37 cellular contexts compared by ENCODE assay signal in the genomic region with DNA sequence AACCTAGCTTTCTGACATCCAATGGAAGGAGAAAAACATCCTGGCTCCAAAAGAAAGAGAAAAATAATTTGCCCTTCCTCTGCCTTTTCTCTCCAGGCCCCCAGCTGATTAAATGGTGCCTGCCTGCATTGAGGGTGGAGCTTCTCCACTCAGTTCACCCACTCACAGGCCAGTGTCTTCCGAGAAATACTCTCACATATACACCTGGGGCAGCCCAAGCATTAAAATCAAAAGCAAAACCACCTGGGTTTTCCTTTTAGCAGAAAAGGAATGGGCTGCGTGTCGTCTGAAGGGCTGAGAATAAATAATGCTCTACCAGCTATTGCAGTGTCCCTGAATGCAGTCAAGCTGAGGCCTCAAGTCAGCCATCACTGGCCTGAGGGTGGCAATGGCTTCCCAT.
"Had no signal": no experiment of that assay in that cellular context is flagged by ENCODE, and none has a peak within 500 bp of the region (broad histone marks: within the 10 kb centered on the region; RNA-seq: fewer than 3 reads in every experiment).

No MANE protein-coding gene starts in this region.

- H3K4me3 Mint-ChIP-seq: activated CD4-positive, alpha-beta memory T cell treated with anti-CD3 and anti-CD28 coated beads, Interleukin-2, amount 10 ng/mL, durations not matched to agents 7 days and 5 days; activated CD8-positive, alpha-beta memory T cell treated with anti-CD3 and anti-CD28 coated beads, Interleukin-2, amount 10 ng/mL, durations not matched to agents 7 days and 5 days; activated naive CD8-positive, alpha-beta T cell treated with anti-CD3 and anti-CD28 coated beads for 36 hours; activated T-cell treated with anti-CD3 and anti-CD28 coated beads, Interleukin-2, amount 50 U/mL, for 72 hours; activated T-helper 17 cell treated with anti-CD3 and anti-CD28 coated beads, Interleukin-2, amount 50 U/mL, for 72 hours; IgD-negative memory B cell had no signal

- H3K9me3 ChIP-seq: Peyer's patch had no signal

- H3K4me1 Mint-ChIP-seq: activated CD4-positive, alpha-beta memory T cell treated with anti-CD3 and anti-CD28 coated beads, Interleukin-2, amount 10 ng/mL, durations not matched to agents 7 days and 5 days; activated CD8-positive, alpha-beta memory T cell treated with anti-CD3 and anti-CD28 coated beads, Interleukin-2, amount 10 ng/mL, durations not matched to agents 7 days and 5 days; activated naive CD8-positive, alpha-beta T cell treated with anti-CD3 and anti-CD28 coated beads for 36 hours; activated T-helper 17 cell treated with anti-CD3 and anti-CD28 coated beads, Interleukin-2, amount 50 U/mL, for 72 hours; IgD-negative memory B cell had no signal

- H3K27ac ChIP-seq: brain microvascular endothelial cell, Peyer's patch, RWPE1, WERI-Rb-1 had no signal

- H3K9me3 Mint-ChIP-seq: activated naive CD8-positive, alpha-beta T cell treated with anti-CD3 and anti-CD28 coated beads for 36 hours; IgD-negative memory B cell had no signal

- H3K4me3 ChIP-seq: Peyer's patch had no signal

- DNase-seq: activated CD4-positive, alpha-beta memory T cell treated with anti-CD3 and anti-CD28 coated beads, Interleukin-2, amount 10 ng/mL, durations not matched to agents 7 days and 5 days; activated CD4-positive, alpha-beta T cell treated with anti-CD3 and anti-CD28 coated beads for 1 hour; activated CD4-positive, alpha-beta T cell treated with anti-CD3 and anti-CD28 coated beads for 48 hours; activated CD4-positive, CD25-positive, alpha-beta regulatory T cell; activated CD8-positive, alpha-beta memory T cell treated with anti-CD3 and anti-CD28 coated beads for 24 hours; activated CD8-positive, alpha-beta memory T cell treated with anti-CD3 and anti-CD28 coated beads, Interleukin-2, amount 10 ng/mL, durations not matched to agents 7 days and 5 days; activated CD8-positive, alpha-beta memory T cell treated with anti-CD3 and anti-CD28 coated beads, Interleukin-2, amount 50 U/mL, for 48 hours; activated effector memory CD4-positive, alpha-beta T cell treated with anti-CD3 and anti-CD28 coated beads, Interleukin-2, amount 50 U/mL, for 16 hours; activated naive CD4-positive, alpha-beta T cell; activated naive CD4-positive, alpha-beta T cell treated with anti-CD3 and anti-CD28 coated beads, Interleukin-2, amount 50 U/mL, for 16 hours; activated naive CD8-positive, alpha-beta T cell treated with anti-CD3 and anti-CD28 coated beads for 36 hours; activated T-cell treated with anti-CD3 and anti-CD28 coated beads, Interleukin-2, amount 50 U/mL, for 1 hour; activated T-cell treated with anti-CD3 and anti-CD28 coated beads, Interleukin-2, amount 50 U/mL, for 72 hours; amniotic stem cell; aorta; brain microvascular endothelial cell; central memory CD4-positive, alpha-beta T cell; Karpas-422; NCI-H1105; NCI-H1417 treated with DMSO at 0.1 percent for 48 hours; NCI-H1930; NCI-H2171 treated with DMSO at 0.1 percent for 48 hours; NCI-H2227 treated with DMSO at 0.1 percent for 48 hours; NCI-H446; NCI-H510A treated with DMSO at 0.1 percent for 48 hours; NCI-H526 treated with DMSO at 0.1 percent for 48 hours; NCI-H774; Peyer's patch; SIG-M5; SW 1271; T-helper 1 cell; T-helper 2 cell; T-helper 9 cell; WERI-Rb-1 had no signal

- H3K36me3 ChIP-seq: brain microvascular endothelial cell, Peyer's patch, WERI-Rb-1 had no signal

- H3K36me3 Mint-ChIP-seq: activated CD8-positive, alpha-beta memory T cell treated with anti-CD3 and anti-CD28 coated beads, Interleukin-2, amount 10 ng/mL, durations not matched to agents 7 days and 5 days; activated naive CD8-positive, alpha-beta T cell treated with anti-CD3 and anti-CD28 coated beads for 36 hours; IgD-negative memory B cell had no signal

- H3K27me3 ChIP-seq: brain microvascular endothelial cell, Peyer's patch had no signal

- H3K4me1 ChIP-seq: Peyer's patch had no signal

- H3K27me3 Mint-ChIP-seq: activated CD4-positive, alpha-beta memory T cell treated with anti-CD3 and anti-CD28 coated beads, Interleukin-2, amount 10 ng/mL, durations not matched to agents 7 days and 5 days; activated CD8-positive, alpha-beta memory T cell treated with anti-CD3 and anti-CD28 coated beads, Interleukin-2, amount 10 ng/mL, durations not matched to agents 7 days and 5 days; activated naive CD8-positive, alpha-beta T cell treated with anti-CD3 and anti-CD28 coated beads for 36 hours; activated T-helper 17 cell treated with anti-CD3 and anti-CD28 coated beads, Interleukin-2, amount 50 U/mL, for 72 hours; IgD-negative memory B cell had no signal

- H3K27ac Mint-ChIP-seq: activated CD4-positive, alpha-beta memory T cell treated with anti-CD3 and anti-CD28 coated beads, Interleukin-2, amount 10 ng/mL, durations not matched to agents 7 days and 5 days; activated CD8-positive, alpha-beta memory T cell treated with anti-CD3 and anti-CD28 coated beads, Interleukin-2, amount 10 ng/mL, durations not matched to agents 7 days and 5 days; activated naive CD8-positive, alpha-beta T cell treated with anti-CD3 and anti-CD28 coated beads for 36 hours; activated T-cell treated with anti-CD3 and anti-CD28 coated beads, Interleukin-2, amount 50 U/mL, for 72 hours; activated T-helper 17 cell treated with anti-CD3 and anti-CD28 coated beads, Interleukin-2, amount 50 U/mL, for 72 hours; IgD-negative memory B cell had no signal
